17 cellular contexts compared by ENCODE assay signal in the genomic region with DNA sequence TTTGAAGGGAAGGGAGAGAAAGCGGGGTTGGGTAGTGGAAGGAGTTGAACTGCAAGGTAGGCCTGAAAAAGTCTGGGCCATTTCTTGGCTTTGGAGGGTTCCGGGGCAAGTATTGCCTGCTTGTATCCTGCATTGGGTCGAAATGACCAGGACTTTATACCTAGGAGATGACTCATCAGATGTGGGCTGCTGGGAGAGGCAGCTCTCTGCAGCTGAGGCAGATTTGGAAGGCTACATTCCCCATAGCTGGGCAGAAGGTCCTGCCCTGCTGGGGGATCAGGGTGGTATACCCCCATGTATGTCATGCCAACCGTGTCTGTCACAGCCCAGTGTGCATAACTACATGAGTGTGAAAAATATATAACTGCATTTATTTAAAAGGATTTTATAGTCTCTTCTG.
DNase-seq lines count a peak whose midpoint lies in the region; ATAC-seq and TF ChIP-seq lines count a peak whose summit lies in the region.
"Had no signal": no experiment of that assay in that cellular context is flagged by ENCODE, and none has a peak within 500 bp of the region (broad histone marks: within the 10 kb centered on the region; RNA-seq: fewer than 3 reads in every experiment).

No MANE protein-coding gene starts in this region.

- no peak overlapping the region for H3K18ac ChIP-seq in H9 (ENCODE audit: insufficient read length, low read depth, low read length)

- H3K14ac ChIP-seq in H9 (ENCODE audit: insufficient read depth, low read length) = no peak overlapping the region

- H4K20me1 ChIP-seq in PC-3 (ENCODE audit: low read length) (no peaks in the 10 kb centered on the region), H9 (ENCODE audit: control insufficient read depth, insufficient read depth, insufficient read length) (no peaks in the 10 kb centered on the region)

- no peak overlapping the region for H3K23ac ChIP-seq in H9 (ENCODE audit: insufficient read length, low read depth, low read length)

- H2AFZ ChIP-seq in PC-3 (ENCODE audit: low read length) (no peak overlapping the region), H9 (ENCODE audit: low read length) (no peak overlapping the region)

- H3K23me2 ChIP-seq in H9 (ENCODE audit: insufficient read length, low read depth, low read length, poor library complexity, severe bottlenecking) = no peaks in the 10 kb centered on the region

- no peak overlapping the region for H4K8ac ChIP-seq in H9 (replicated peaks; ENCODE audit: insufficient read length, low read depth, low read length)

- H3K36me3 ChIP-seq in PC-3 (ENCODE audit: low read depth, low read length) = no peaks in the 10 kb centered on the region
- no peaks in the 10 kb centered on the region for H3K36me3 ChIP-seq in endodermal cell (ENCODE audit: control insufficient read depth, insufficient read depth, low read length)
- no peaks in the 10 kb centered on the region for H3K36me3 ChIP-seq in ovary
- no peaks in the 10 kb centered on the region for H3K36me3 ChIP-seq in transverse colon

- H3K79me1 ChIP-seq in H9 (ENCODE audit: insufficient read depth, low read depth, low read length, poor library complexity, severe bottlenecking) = no peaks in the 10 kb centered on the region

- no peak overlapping the region for H4K5ac ChIP-seq in H9 (ENCODE audit: insufficient read length, low read depth, low read length)

- H3K4me2 ChIP-seq in PC-3 (ENCODE audit: low read length) = no peak overlapping the region
- H3K4me2 ChIP-seq in H9 (ENCODE audit: insufficient read depth, insufficient read length, low read length) = no peak overlapping the region

- TF ChIP-seq CTCF in PC-3 (conservative IDR thresholded peaks at IDR 0.05; ENCODE audit: low read depth, low read length) (no peak), endodermal cell (conservative IDR thresholded peaks at IDR 0.05) (no peak), ovary (IDR thresholded peaks at IDR 0.05) (no peak), H9 (conservative IDR thresholded peaks at IDR 0.05) (no peak), transverse colon (IDR thresholded peaks at IDR 0.05) (no peak)

- 90 to 100% methylated on average over 2 to 4 of the region's 4 CpGs for WGBS in endodermal cell (ENCODE audit: insufficient coverage in 1 of 2, insufficient read length in 1 of 2), 2 experiments
- whole genome bisulfite sequencing in ovary, 3 donors = 73 to 80% (median 79%) methylated on average over 4 of the region's 4 CpGs
- WGBS in H9 (ENCODE audit: extremely low coverage, insufficient read length, low lambda C conversion rate) = no CpG with 5 or more reads among the region's 4 CpGs
- WGBS in transverse colon (ENCODE audit: low coverage in 1 of 2), 2 donors = 89% methylated on average over 4 of the region's 4 CpGs; no CpG with 5 or more reads in 1 of the 2 donors

- H2BK12ac ChIP-seq in H9 (ENCODE audit: insufficient read length, low read depth, low read length) = no peak overlapping the region

- H3K27ac ChIP-seq in PC-3 (ENCODE audit: low read length) = no peak overlapping the region
- H3K27ac ChIP-seq in endodermal cell (ENCODE audit: low read depth, low read length) = no peak overlapping the region
- H3K27ac ChIP-seq in ovary = no peak overlapping the region
- H3K27ac ChIP-seq in H9 (ENCODE audit: insufficient read length, low read depth, low read length) = no peak overlapping the region
- H3K27ac ChIP-seq in transverse colon = no peak overlapping the region
- H3K27ac ChIP-seq: body of pancreas had no signal

- peaks cover 8% of the 10 kb centered on the region for H3K4me1 ChIP-seq in PC-3 (ENCODE audit: insufficient read depth, low read length)
- no peaks in the 10 kb centered on the region for H3K4me1 ChIP-seq in endodermal cell (ENCODE audit: control insufficient read depth, insufficient read depth, low read length)
- H3K4me1 ChIP-seq in ovary (ENCODE audit: insufficient read depth) = no peaks in the 10 kb centered on the region
- H3K4me1 ChIP-seq in H9 (ENCODE audit: insufficient read depth, low read length) = 0 out of 2 replicates have a peak, but pooled peaks cover 5% of the 10 kb centered on the region
- peaks cover 0 to 8% (median 0%) of the 10 kb centered on the region in 4 donors for H3K4me1 ChIP-seq in transverse colon
- H3K4me1 ChIP-seq: body of pancreas had no signal

- CTCF ChIA-PET in PC-3 (lab: Charles Lee) = no interaction called here

- H2BK5ac ChIP-seq in H9 (ENCODE audit: insufficient read length, low read length) = no peak overlapping the region

- H3K27me3 ChIP-seq in PC-3 (ENCODE audit: low read length) (no peaks in the 10 kb centered on the region), endodermal cell (ENCODE audit: control insufficient read depth, insufficient read depth, low read length, poor library complexity, severe bottlenecking) (no peaks in the 10 kb centered on the region), ovary (no peaks in the 10 kb centered on the region), H9 (ENCODE audit: insufficient read depth, low read length) (no peaks in the 10 kb centered on the region), transverse colon (peaks cover 9% of the 10 kb centered on the region)
- H3K27me3 ChIP-seq: body of pancreas had no signal

- intact Hi-C loops in PC-3 (cut with micrococcal nuclease) (no loop called here), ovary (cut with DNase I) (no loop called here), transverse colon (cut with DNase I; ENCODE audit: low total_unique reads) (no loop called here)

- H3K4me3 Mint-ChIP-seq in endodermal cell (no peak overlapping the region), H9 (no peak overlapping the region)
- H3K4me3 Mint-ChIP-seq: CD4-positive, alpha-beta memory T cell; stimulated activated naive CD8-positive, alpha-beta T cell treated with anti-CD3 and anti-CD28 coated beads, Interleukin-15, amount 100 ng/mL, for 72 hours had no signal

- POLR2A ChIA-PET in PC-3 (lab: Charles Lee; ENCODE audit: unreplicated experiment) = interaction anchor here (0.6 kb wide), 1 partner anchor 27 kb away, joined by 7 read pairs; no protein-coding TSS in a partner anchor

- DNase-seq in EH (ENCODE audit: low read depth) (peak; percentile 24), PC-3 (peak; percentile 44), endodermal cell (peak; percentile 35), non-pigmented ciliary epithelial cell (ENCODE audit: low read depth) (peak; percentile 3), ovary (no peak), H9 (no peak), transverse colon (no peak)
- DNase-seq: activated CD4-positive, alpha-beta T cell treated with anti-CD3 and anti-CD28 coated beads, Interleukin-2, amount 50 U/mL, for 48 hours; body of pancreas; CD4-positive, alpha-beta memory T cell; effector memory CD4-positive, alpha-beta T cell; NCI-H1092 treated with DMSO at 0.1 percent for 48 hours; NCI-H510A; stimulated activated naive CD8-positive, alpha-beta T cell treated with anti-CD3 and anti-CD28 coated beads, Interleukin-15, amount 100 ng/mL, for 72 hours had no signal

- H3K36me3 Mint-ChIP-seq in endodermal cell (ENCODE audit: low read depth) (peaks cover 10% of the 10 kb centered on the region), H9 (ENCODE audit: insufficient read depth in 1 of 3, low read depth in 3 of 3) (peaks cover 4 to 8% (median 7%) of the 10 kb centered on the region in 3 experiments; a peak in 6 of 7 replicates)
- H3K36me3 Mint-ChIP-seq: CD4-positive, alpha-beta memory T cell had no signal

- TF ChIP-seq EP300 in ovary (IDR thresholded peaks at IDR 0.05) = no peak
- no peak for TF ChIP-seq EP300 in transverse colon (IDR thresholded peaks at IDR 0.05; ENCODE audit: low read depth)

- H2BK120ac ChIP-seq in H9 (ENCODE audit: low read depth, low read length, poor library complexity, severe bottlenecking) = no peak overlapping the region

- H3F3A ChIP-seq in PC-3 (ENCODE audit: low read length, unreplicated experiment) = no peaks in the 10 kb centered on the region

- H3K9me3 Mint-ChIP-seq in endodermal cell = peaks cover 13% of the 10 kb centered on the region
- H3K9me3 Mint-ChIP-seq in H9 = peaks cover 8 to 9% of the 10 kb centered on the region in 2 experiments
- H3K9me3 Mint-ChIP-seq: activated T-helper 2 cell treated with anti-CD3 and anti-CD28 coated beads, Interferon-gamma antibody, Interleukin-2, Interleukin-4, amounts not matched to agents 10 μg/mL and 5 μg/mL and 100 μg/mL, durations not matched to agents 14 hours and 24 hours and 36 hours; CD4-positive, alpha-beta memory T cell; stimulated activated naive CD8-positive, alpha-beta T cell treated with anti-CD3 and anti-CD28 coated beads, Interleukin-15, amount 100 ng/mL, for 72 hours had no signal

- in situ Hi-C loops in transverse colon (cut with MboI; ENCODE audit: low pct_ligation_motif_present in 1 of 4, low pct_unique_long_range_greater_than_20kb in 1 of 4, low sequenced_read_pairs in 3 of 4) = no loop called here

- H3K4me1 Mint-ChIP-seq in endodermal cell (peaks cover 31% of the 10 kb centered on the region), H9 (peaks cover 16 to 32% of the 10 kb centered on the region in 2 experiments)

- no peak overlapping the region for H3K56ac ChIP-seq in H9 (ENCODE audit: insufficient read length, low read depth, low read length)

- H3K4ac ChIP-seq in H9 (ENCODE audit: low read depth, low read length) = no peak overlapping the region

- H3K27ac Mint-ChIP-seq in endodermal cell = no peak overlapping the region
- H3K27ac Mint-ChIP-seq in H9 = no peak overlapping the region; a peak in 1 of 7 replicates
- H3K27ac Mint-ChIP-seq: activated T-helper 2 cell treated with anti-CD3 and anti-CD28 coated beads, Interferon-gamma antibody, Interleukin-2, Interleukin-4, amounts not matched to agents 10 μg/mL and 5 μg/mL and 100 μg/mL, durations not matched to agents 14 hours and 24 hours and 36 hours; CD4-positive, alpha-beta memory T cell had no signal

- H3K79me2 ChIP-seq in PC-3 (ENCODE audit: low read length) = no peaks in the 10 kb centered on the region
- H3K79me2 ChIP-seq in H9 (ENCODE audit: insufficient read depth, low read length) = no peaks in the 10 kb centered on the region

- TF ChIP-seq POLR2A in ovary (IDR thresholded peaks at IDR 0.05) = no peak
- no peak for TF ChIP-seq POLR2A in transverse colon (IDR thresholded peaks at IDR 0.05)

- no peak overlapping the region for H2AK5ac ChIP-seq in H9 (ENCODE audit: insufficient read length, low read length)

- H3K9me3 ChIP-seq in PC-3 (ENCODE audit: low read length) (no peaks in the 10 kb centered on the region), endodermal cell (ENCODE audit: control insufficient read depth, low read length) (no peaks in the 10 kb centered on the region), ovary (no peaks in the 10 kb centered on the region), H9 (ENCODE audit: control insufficient read depth, low read depth, low read length) (no peaks in the 10 kb centered on the region), transverse colon (no peaks in the 10 kb centered on the region)
- H3K9me3 ChIP-seq: body of pancreas had no signal

- peaks cover 9% of the 10 kb centered on the region for H3K27me3 Mint-ChIP-seq in endodermal cell (ENCODE audit: insufficient read depth)
- H3K27me3 Mint-ChIP-seq in H9 (ENCODE audit: low read depth) = peaks cover 2% of the 10 kb centered on the region
- H3K27me3 Mint-ChIP-seq: CD4-positive, alpha-beta memory T cell had no signal

- H3K9me2 ChIP-seq in PC-3 (replicated peaks; ENCODE audit: low read length) = no peaks in the 10 kb centered on the region

- no peak overlapping the region for H4K91ac ChIP-seq in H9 (ENCODE audit: insufficient read length, low read depth, low read length)

- no peak overlapping the region for H3T11ph ChIP-seq in H9 (ENCODE audit: low read length)

- no peak overlapping the region for H3K4me3 ChIP-seq in PC-3 (ENCODE audit: low read length)
- no peak overlapping the region for H3K4me3 ChIP-seq in endodermal cell (ENCODE audit: low read length)
- no peak overlapping the region for H3K4me3 ChIP-seq in ovary
- H3K4me3 ChIP-seq in transverse colon = no peak overlapping the region
- H3K4me3 ChIP-seq: body of pancreas had no signal

- BruUV-seq in PC-3 (replicated peaks; lab: Mats Ljungman, UMichigan) = no TSS peak

- H3K9ac ChIP-seq in PC-3 (ENCODE audit: low read length) = no peak overlapping the region
- no peak overlapping the region for H3K9ac ChIP-seq in endodermal cell (ENCODE audit: extremely low read depth, low read length, poor library complexity, severe bottlenecking)
- H3K9ac ChIP-seq in H9 (ENCODE audit: extremely low read depth, insufficient read length, low read length) = no peak overlapping the region

- no peak overlapping the region for H2BK15ac ChIP-seq in H9 (ENCODE audit: low read depth, low read length)

- no peak overlapping the region for H2BK20ac ChIP-seq in H9 (ENCODE audit: low read depth, low read length, poor library complexity, severe bottlenecking)

- peak; percentile 88 for ATAC-seq in PC-3
- ATAC-seq in HG02610 (IDR thresholded peaks at IDR 0.05; ENCODE audit: unreplicated experiment) = no peak
- ATAC-seq: body of pancreas; Panc1; stimulated activated naive CD8-positive, alpha-beta T cell treated with anti-CD3 and anti-CD28 coated beads, Interleukin-15, amount 100 ng/mL, for 72 hours had no signal

Comparison
In these comparisons a context has a peak if more than half of its experiments do, and no peak if none do; other contexts are left out.
1. DNase-seq: peak in EH (single experiment), PC-3 (single experiment), endodermal cell (single experiment) and non-pigmented ciliary epithelial cell (single experiment); none in ovary (0 of 5), H9 (single experiment) and transverse colon (single experiment).